Comparison of ENCODE assay signal across 1 cellular context in genomic region chr12:68373836-68374314, GRCh38.
TF ChIP-seq lines count a peak whose summit lies in the region.

No MANE protein-coding gene starts in this region.

TF ChIP-seq in K562, 482 proteins besides CTCF, POLR2A, EP300 and RAD21 (continued from another document):
- TF ChIP-seq, protein P1, sequence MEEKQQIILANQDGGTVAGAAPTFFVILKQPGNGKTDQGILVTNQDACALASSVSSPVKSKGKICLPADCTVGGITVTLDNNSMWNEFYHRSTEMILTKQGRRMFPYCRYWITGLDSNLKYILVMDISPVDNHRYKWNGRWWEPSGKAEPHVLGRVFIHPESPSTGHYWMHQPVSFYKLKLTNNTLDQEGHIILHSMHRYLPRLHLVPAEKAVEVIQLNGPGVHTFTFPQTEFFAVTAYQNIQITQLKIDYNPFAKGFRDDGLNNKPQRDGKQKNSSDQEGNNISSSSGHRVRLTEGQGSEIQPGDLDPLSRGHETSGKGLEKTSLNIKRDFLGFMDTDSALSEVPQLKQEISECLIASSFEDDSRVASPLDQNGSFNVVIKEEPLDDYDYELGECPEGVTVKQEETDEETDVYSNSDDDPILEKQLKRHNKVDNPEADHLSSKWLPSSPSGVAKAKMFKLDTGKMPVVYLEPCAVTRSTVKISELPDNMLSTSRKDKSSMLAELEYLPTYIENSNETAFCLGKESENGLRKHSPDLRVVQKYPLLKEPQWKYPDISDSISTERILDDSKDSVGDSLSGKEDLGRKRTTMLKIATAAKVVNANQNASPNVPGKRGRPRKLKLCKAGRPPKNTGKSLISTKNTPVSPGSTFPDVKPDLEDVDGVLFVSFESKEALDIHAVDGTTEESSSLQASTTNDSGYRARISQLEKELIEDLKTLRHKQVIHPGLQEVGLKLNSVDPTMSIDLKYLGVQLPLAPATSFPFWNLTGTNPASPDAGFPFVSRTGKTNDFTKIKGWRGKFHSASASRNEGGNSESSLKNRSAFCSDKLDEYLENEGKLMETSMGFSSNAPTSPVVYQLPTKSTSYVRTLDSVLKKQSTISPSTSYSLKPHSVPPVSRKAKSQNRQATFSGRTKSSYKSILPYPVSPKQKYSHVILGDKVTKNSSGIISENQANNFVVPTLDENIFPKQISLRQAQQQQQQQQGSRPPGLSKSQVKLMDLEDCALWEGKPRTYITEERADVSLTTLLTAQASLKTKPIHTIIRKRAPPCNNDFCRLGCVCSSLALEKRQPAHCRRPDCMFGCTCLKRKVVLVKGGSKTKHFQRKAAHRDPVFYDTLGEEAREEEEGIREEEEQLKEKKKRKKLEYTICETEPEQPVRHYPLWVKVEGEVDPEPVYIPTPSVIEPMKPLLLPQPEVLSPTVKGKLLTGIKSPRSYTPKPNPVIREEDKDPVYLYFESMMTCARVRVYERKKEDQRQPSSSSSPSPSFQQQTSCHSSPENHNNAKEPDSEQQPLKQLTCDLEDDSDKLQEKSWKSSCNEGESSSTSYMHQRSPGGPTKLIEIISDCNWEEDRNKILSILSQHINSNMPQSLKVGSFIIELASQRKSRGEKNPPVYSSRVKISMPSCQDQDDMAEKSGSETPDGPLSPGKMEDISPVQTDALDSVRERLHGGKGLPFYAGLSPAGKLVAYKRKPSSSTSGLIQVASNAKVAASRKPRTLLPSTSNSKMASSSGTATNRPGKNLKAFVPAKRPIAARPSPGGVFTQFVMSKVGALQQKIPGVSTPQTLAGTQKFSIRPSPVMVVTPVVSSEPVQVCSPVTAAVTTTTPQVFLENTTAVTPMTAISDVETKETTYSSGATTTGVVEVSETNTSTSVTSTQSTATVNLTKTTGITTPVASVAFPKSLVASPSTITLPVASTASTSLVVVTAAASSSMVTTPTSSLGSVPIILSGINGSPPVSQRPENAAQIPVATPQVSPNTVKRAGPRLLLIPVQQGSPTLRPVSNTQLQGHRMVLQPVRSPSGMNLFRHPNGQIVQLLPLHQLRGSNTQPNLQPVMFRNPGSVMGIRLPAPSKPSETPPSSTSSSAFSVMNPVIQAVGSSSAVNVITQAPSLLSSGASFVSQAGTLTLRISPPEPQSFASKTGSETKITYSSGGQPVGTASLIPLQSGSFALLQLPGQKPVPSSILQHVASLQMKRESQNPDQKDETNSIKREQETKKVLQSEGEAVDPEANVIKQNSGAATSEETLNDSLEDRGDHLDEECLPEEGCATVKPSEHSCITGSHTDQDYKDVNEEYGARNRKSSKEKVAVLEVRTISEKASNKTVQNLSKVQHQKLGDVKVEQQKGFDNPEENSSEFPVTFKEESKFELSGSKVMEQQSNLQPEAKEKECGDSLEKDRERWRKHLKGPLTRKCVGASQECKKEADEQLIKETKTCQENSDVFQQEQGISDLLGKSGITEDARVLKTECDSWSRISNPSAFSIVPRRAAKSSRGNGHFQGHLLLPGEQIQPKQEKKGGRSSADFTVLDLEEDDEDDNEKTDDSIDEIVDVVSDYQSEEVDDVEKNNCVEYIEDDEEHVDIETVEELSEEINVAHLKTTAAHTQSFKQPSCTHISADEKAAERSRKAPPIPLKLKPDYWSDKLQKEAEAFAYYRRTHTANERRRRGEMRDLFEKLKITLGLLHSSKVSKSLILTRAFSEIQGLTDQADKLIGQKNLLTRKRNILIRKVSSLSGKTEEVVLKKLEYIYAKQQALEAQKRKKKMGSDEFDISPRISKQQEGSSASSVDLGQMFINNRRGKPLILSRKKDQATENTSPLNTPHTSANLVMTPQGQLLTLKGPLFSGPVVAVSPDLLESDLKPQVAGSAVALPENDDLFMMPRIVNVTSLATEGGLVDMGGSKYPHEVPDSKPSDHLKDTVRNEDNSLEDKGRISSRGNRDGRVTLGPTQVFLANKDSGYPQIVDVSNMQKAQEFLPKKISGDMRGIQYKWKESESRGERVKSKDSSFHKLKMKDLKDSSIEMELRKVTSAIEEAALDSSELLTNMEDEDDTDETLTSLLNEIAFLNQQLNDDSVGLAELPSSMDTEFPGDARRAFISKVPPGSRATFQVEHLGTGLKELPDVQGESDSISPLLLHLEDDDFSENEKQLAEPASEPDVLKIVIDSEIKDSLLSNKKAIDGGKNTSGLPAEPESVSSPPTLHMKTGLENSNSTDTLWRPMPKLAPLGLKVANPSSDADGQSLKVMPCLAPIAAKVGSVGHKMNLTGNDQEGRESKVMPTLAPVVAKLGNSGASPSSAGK (IDR thresholded peaks at IDR 0.05): 0 out of 2 replicates have a peak, but pooled peaks have one; percentile 15
- TF ChIP-seq L3MBTL2 (IDR thresholded peaks at IDR 0.05): 0 out of 2 replicates have a peak, but pooled peaks have one; percentile 28
